In the genomic region with DNA sequence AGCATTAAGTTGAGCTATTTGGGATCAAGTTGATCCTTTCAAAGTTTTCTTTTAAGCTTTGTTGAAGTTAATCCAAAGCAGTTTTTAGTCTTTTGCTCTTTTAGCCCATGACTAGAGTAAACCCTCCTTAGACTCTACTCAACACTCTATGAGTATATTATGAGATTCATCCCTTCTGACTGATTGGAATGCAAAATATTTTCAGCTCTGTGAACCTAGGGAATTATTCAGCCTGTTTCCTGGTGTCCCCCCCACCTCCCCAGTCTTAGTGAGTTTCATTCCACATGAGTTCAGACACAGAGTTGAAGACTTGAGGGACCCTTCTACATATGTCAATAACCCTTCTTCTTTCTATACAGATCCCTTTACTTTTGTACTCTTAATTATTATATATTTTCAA, we compare ENCODE assay signal across 23 cellular contexts.
A peak's percentile ranks its signal among the peaks of the same experiment; 100 is the strongest.
DNase-seq lines count a peak whose midpoint lies in the region; ATAC-seq, FAIRE-seq and TF ChIP-seq lines count a peak whose summit lies in the region.
"Had no signal": no experiment of that assay in that cellular context is flagged by ENCODE, and none has a peak within 500 bp of the region (broad histone marks: within the 10 kb centered on the region; RNA-seq: fewer than 3 reads in every experiment).

No MANE protein-coding gene starts in this region.

- H3K27ac Mint-ChIP-seq in neural crest cell (ENCODE audit: unreplicated experiment) = peak overlapping the region; percentile 53
- H3K27ac Mint-ChIP-seq: IgD-negative memory B cell had no signal

- TF ChIP-seq CTCF in neural crest cell (conservative IDR thresholded peaks at IDR 0.05) = no peak

- peak; percentile 11 for DNase-seq in AG08395 (ENCODE audit: low spot score)
- peak; percentile 18 for DNase-seq in HCEC 1CT
- DNase-seq in RCC 7860 (ENCODE audit: low spot score) = peak; percentile 29
- no peak for DNase-seq in neural crest cell (ENCODE audit: low read depth, low spot score)
- DNase-seq in RPMI8226 = no peak
- DNase-seq in NCI-H524 (lab: John Stamatoyannopoulos, UW) = no peak
- DNase-seq: 8988T, BE2C, DMS79, GDM1, GOT3, MV-4-11, NCI-H1105 treated with DMSO at 0.1 percent for 48 hours, NCI-H2029 treated with DMSO at 0.1 percent for 48 hours, NCI-H345, NCI-H526, OCI-M1, Right ventricle myocardium superior, SW 1271 had no signal

- ATAC-seq in activated CD4-positive, CD25-positive, alpha-beta regulatory T cell treated with anti-CD3 and anti-CD28 coated beads, Interleukin-2, amount 50 U/mL, for 24 hours = no peak
- ATAC-seq: HCT116 had no signal

- peaks cover 10% of the 10 kb centered on the region for H3K9me3 Mint-ChIP-seq in neural crest cell
- H3K9me3 Mint-ChIP-seq: IgD-negative memory B cell had no signal

- peaks cover 7% of the 10 kb centered on the region for H3K36me3 Mint-ChIP-seq in neural crest cell (ENCODE audit: low read depth)
- H3K36me3 Mint-ChIP-seq: IgD-negative memory B cell had no signal

- no peak overlapping the region for H3K4me3 Mint-ChIP-seq in neural crest cell
- H3K4me3 Mint-ChIP-seq: IgD-negative memory B cell had no signal

- H3K27me3 Mint-ChIP-seq in neural crest cell (ENCODE audit: low read depth) = no peaks in the 10 kb centered on the region
- H3K27me3 Mint-ChIP-seq: IgD-negative memory B cell had no signal

- no peak for FAIRE-seq in RCC 7860 (lab: Jason Lieb, UNC)
- FAIRE-seq: GM18507 had no signal

- H3K4me1 Mint-ChIP-seq in neural crest cell = peaks cover 39% of the 10 kb centered on the region
- H3K4me1 Mint-ChIP-seq: IgD-negative memory B cell had no signal

Comparison
In these comparisons a context has a peak if more than half of its experiments do, and no peak if none do; other contexts are left out.
1. DNase-seq: peak in AG08395 (single experiment), HCEC 1CT (single experiment) and RCC 7860 (single experiment); none in neural crest cell (single experiment), RPMI8226 (single experiment) and NCI-H524 (0 of 2).